Comparison of ENCODE assay signal across 8 cellular contexts in the genomic region with DNA sequence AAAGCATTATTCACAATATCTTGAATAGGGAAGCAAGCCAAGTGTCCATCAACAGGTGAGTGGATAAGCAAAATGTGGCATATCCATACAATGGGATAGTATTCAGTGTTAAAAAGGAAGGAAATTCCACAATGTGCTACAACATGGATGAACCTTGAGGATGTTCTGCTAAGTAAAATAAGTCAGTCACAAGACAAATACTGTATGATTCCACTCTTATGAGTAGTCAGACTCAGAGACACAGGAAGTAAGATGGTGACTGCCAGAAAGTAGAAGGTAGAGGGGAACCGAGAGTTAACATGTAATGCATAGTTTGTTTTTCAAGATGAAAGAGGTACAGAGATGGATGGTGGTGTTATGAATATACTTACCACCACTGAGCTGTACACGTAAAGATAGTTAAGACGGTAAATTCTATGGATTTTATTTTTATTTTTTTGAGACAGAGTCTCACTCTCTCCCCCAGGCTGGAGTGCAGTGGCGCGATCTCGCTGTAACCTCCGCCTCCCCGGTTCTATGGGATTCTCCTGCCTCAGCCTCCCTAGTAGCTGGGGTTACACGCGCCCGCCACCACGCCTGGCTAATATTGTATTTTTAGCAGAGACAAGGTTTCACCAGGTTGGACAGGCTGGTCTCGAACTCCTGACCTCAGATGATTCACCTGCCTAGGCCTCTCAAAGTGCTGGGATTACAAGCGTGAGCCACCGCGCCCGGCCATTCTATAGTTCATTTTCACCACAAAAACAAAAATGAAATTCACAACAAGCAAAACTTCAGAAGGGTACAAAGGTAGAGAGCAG. TPM values are rescaled to one million over a fixed set of nuclear protein-coding genes. Genes with fewer than 3 reads are reported as not detected.
DNase-seq lines count a peak whose midpoint lies in the region; ATAC-seq and TF ChIP-seq lines count a peak whose summit lies in the region.

No MANE protein-coding gene starts in this region.

- H3K36me3 ChIP-seq in iPS-15b (ENCODE audit: control insufficient read depth, insufficient read depth, low read length), result no peaks in the 10 kb centered on the region

- in situ Hi-C loops in GM13977 (cut with MboI; ENCODE audit: low pct_unique_long_range_greater_than_20kb, low sequenced_read_pairs, unreplicated experiment), result no loop called here

- H3K27me3 Mint-ChIP-seq in activated T-helper 17 cell treated with anti-CD3 and anti-CD28 coated beads, Interleukin-2, amount 50 U/mL, for 72 hours, result no peaks in the 10 kb centered on the region

- no peaks in the 10 kb centered on the region for H3K9me3 ChIP-seq in iPS-15b (ENCODE audit: control insufficient read depth, insufficient read depth, low read length)

- H3K27ac Mint-ChIP-seq in activated T-helper 17 cell treated with anti-CD3 and anti-CD28 coated beads, Interleukin-2, amount 50 U/mL, for 72 hours, result peak overlapping the region; percentile 99

- no peaks in the 10 kb centered on the region for H3K27me3 ChIP-seq in iPS-15b (ENCODE audit: control insufficient read depth, insufficient read depth, low read length)

- peak overlapping the region; percentile 69 for H3K4me3 ChIP-seq in iPS-15b (ENCODE audit: low read depth, low read length)

- H3K9me3 Mint-ChIP-seq in activated T-helper 17 cell treated with anti-CD3 and anti-CD28 coated beads, Interleukin-2, amount 50 U/mL, for 72 hours, result no peaks in the 10 kb centered on the region

- peaks cover 40% of the 10 kb centered on the region for H3K36me3 Mint-ChIP-seq in activated T-helper 17 cell treated with anti-CD3 and anti-CD28 coated beads, Interleukin-2, amount 50 U/mL, for 72 hours (ENCODE audit: low read depth)

- no peak overlapping the region for H3K9ac ChIP-seq in iPS-15b (ENCODE audit: low read depth, low read length)

- no peak for TF ChIP-seq CTCF in GM13977 (IDR thresholded peaks at IDR 0.05; ENCODE audit: extremely low read depth, insufficient read depth, missing control alignments)

- DNase-seq in GM13977 (ENCODE audit: low spot score), result peak; percentile 73
- DNase-seq in HT1080 (ENCODE audit: low read depth), result peak; percentile 68
- DNase-seq in stimulated activated CD4-positive, alpha-beta T cell treated with anti-CD3 and anti-CD28 coated beads, Interleukin-4, amount 100 ng/mL, for 24 hours, result peak; percentile 53
- DNase-seq in ureter (ENCODE audit: low spot score), result no peak
- no peak for DNase-seq in GM19240 (ENCODE audit: insufficient read length, low spot score)

- H3K4me1 Mint-ChIP-seq in activated T-helper 17 cell treated with anti-CD3 and anti-CD28 coated beads, Interleukin-2, amount 50 U/mL, for 72 hours, result peaks cover 21% of the 10 kb centered on the region

- H3K4me3 Mint-ChIP-seq in activated T-helper 17 cell treated with anti-CD3 and anti-CD28 coated beads, Interleukin-2, amount 50 U/mL, for 72 hours, result peak overlapping the region; percentile 95

- H3K4me1 ChIP-seq in iPS-15b (ENCODE audit: control insufficient read depth, insufficient read depth, low read length), result no peaks in the 10 kb centered on the region

- ATAC-seq in activated T-helper 17 cell treated with anti-CD3 and anti-CD28 coated beads, Interleukin-2, amount 50 U/mL, for 72 hours (replicated peaks), result peak; percentile 67
- ATAC-seq in HG02678 (IDR thresholded peaks at IDR 0.05; ENCODE audit: unreplicated experiment), result no peak

RNA-seq across cellular contexts. Expression of gene CHAMP1, which starts 1.0 kb away (rescaled TPM):
- 25.4 and 26.3 TPM in 2 replicates for total RNA-seq in HT1080 (2014; rRNA removed; shearing (Covaris generic))
- 48.5 and 54.1 TPM in 2 replicates for polyA plus RNA-seq in HT1080 (2015; cell fraction: cytosol; rRNA removed)
- 36.2 and 38.1 TPM in 2 replicates for polyA plus RNA-seq in HT1080 (2015; cell fraction: nucleus; rRNA removed)
- 10 to 100 TPM; 26.6 to 34.6 TPM for total RNA-seq in activated T-helper 17 cell treated with anti-CD3 and anti-CD28 coated beads, Interleukin-2, amount 50 U/mL, for 72 hours
- total RNA-seq in ureter, result 23.0 TPM

RNA-seq across cellular contexts. Expression of gene UPF3A, which starts 31.9 kb away (rescaled TPM):
- 23.6 and 33.3 TPM in 2 replicates for total RNA-seq in HT1080 (2014; rRNA removed; shearing (Covaris generic))
- polyA plus RNA-seq in HT1080 (2015; cell fraction: cytosol; rRNA removed), result 21.6 and 25.9 TPM in 2 replicates
- polyA plus RNA-seq in HT1080 (2015; cell fraction: nucleus; rRNA removed), result 68.4 and 76.3 TPM in 2 replicates
- 10 to 100 TPM; 45.7 to 60.4 TPM for total RNA-seq in activated T-helper 17 cell treated with anti-CD3 and anti-CD28 coated beads, Interleukin-2, amount 50 U/mL, for 72 hours
- 59.1 TPM for total RNA-seq in ureter

Comparison
In these comparisons a context has a peak if more than half of its experiments do, and no peak if none do; other contexts are left out.
1. DNase-seq: peak in GM13977 (single experiment), HT1080 (single experiment) and stimulated activated CD4-positive, alpha-beta T cell treated with anti-CD3 and anti-CD28 coated beads, Interleukin-4, amount 100 ng/mL, for 24 hours (single experiment); none in ureter (single experiment) and GM19240 (single experiment).